Comparison of ENCODE assay signal across 8 cellular contexts in genomic region chr2:157246212-157247067, GRCh38. TPM values are rescaled to one million over a fixed set of nuclear protein-coding genes. Genes with fewer than 3 reads are reported as not detected.
A peak's percentile ranks its signal among the peaks of the same experiment; 100 is the strongest.
DNase-seq lines count a peak whose midpoint lies in the region; ATAC-seq, FAIRE-seq and TF ChIP-seq lines count a peak whose summit lies in the region.

No MANE protein-coding gene starts in this region.

- H3K9me3 Mint-ChIP-seq in astrocyte (ENCODE audit: unreplicated experiment) (no peaks in the 10 kb centered on the region), endothelial cell (ENCODE audit: unreplicated experiment) (no peaks in the 10 kb centered on the region)

- H3K27ac ChIP-seq in astrocyte (ENCODE audit: low read depth, low read length) = peak overlapping the region; percentile 97

- peak; percentile 92 for FAIRE-seq in astrocyte (lab: Jason Lieb, UNC)

- H3K4me3 Mint-ChIP-seq in astrocyte (ENCODE audit: unreplicated experiment) (peak overlapping the region; percentile 13), endothelial cell (ENCODE audit: unreplicated experiment) (no peak overlapping the region)

- no peaks in the 10 kb centered on the region for H3K9me3 ChIP-seq in astrocyte (ENCODE audit: insufficient read depth, low read depth, low read length)

- H3K4me3 ChIP-seq in AG09309 (ENCODE audit: control insufficient read depth, low read depth, low read length) = no peak overlapping the region
- H3K4me3 ChIP-seq in astrocyte (ENCODE audit: insufficient read depth, low read depth, low read length) = peak overlapping the region; percentile 8

- H3K27me3 Mint-ChIP-seq in astrocyte (ENCODE audit: low read depth, unreplicated experiment) (no peaks in the 10 kb centered on the region), endothelial cell (ENCODE audit: unreplicated experiment) (peaks cover 1% of the 10 kb centered on the region)

- H3K9ac ChIP-seq in astrocyte (ENCODE audit: low read length) = peak overlapping the region; percentile 80

- H3K36me3 Mint-ChIP-seq in astrocyte (ENCODE audit: low read depth, unreplicated experiment) (no peaks in the 10 kb centered on the region), endothelial cell (ENCODE audit: low read depth, unreplicated experiment) (no peaks in the 10 kb centered on the region)

- peak overlapping the region; percentile 75 for H3K4me2 ChIP-seq in astrocyte (ENCODE audit: low read length)

- H3K27ac Mint-ChIP-seq in astrocyte (ENCODE audit: unreplicated experiment) (peak overlapping the region; percentile 77), endothelial cell (ENCODE audit: unreplicated experiment) (no peak overlapping the region)

- no peaks in the 10 kb centered on the region for H3K79me2 ChIP-seq in astrocyte (ENCODE audit: insufficient read depth, low read length)

- ATAC-seq in GM19372 (IDR thresholded peaks at IDR 0.05; ENCODE audit: low read depth, unreplicated experiment) (peak; percentile 93), HG03280 (IDR thresholded peaks at IDR 0.05; ENCODE audit: unreplicated experiment) (peak; percentile 99)

- H3K36me3 ChIP-seq in astrocyte (ENCODE audit: insufficient read depth, low read length) = no peaks in the 10 kb centered on the region

- no peaks in the 10 kb centered on the region for H4K20me1 ChIP-seq in astrocyte (ENCODE audit: insufficient read depth, low read length)

- peaks cover 19% of the 10 kb centered on the region for H3K4me1 ChIP-seq in astrocyte (ENCODE audit: insufficient read depth, low read length)

- DNase-seq in AG09309 (ENCODE audit: low read depth) (peak; percentile 79), astrocyte (ENCODE audit: low read depth) (peak; percentile 95), non-pigmented ciliary epithelial cell (ENCODE audit: low read depth) (peak; percentile 78), endothelial cell (ENCODE audit: low spot score) (no peak), medulla oblongata (ENCODE audit: extremely low spot score) (no peak), HuH-7.5 (ENCODE audit: low spot score) (no peak)

- H3K27me3 ChIP-seq in astrocyte (ENCODE audit: insufficient read depth, low read length) = no peaks in the 10 kb centered on the region

- peak overlapping the region; percentile 51 for H2AFZ ChIP-seq in astrocyte (ENCODE audit: low read depth, low read length)

- no peak for TF ChIP-seq CTCF in AG09309 (IDR thresholded peaks at IDR 0.05; ENCODE audit: control insufficient read depth, insufficient read depth, low read depth, low read length, missing control alignments)
- TF ChIP-seq CTCF in astrocyte (IDR thresholded peaks at IDR 0.05; ENCODE audit: insufficient read depth, low read depth, low read length) = no peak
- no peak for TF ChIP-seq CTCF in endothelial cell (IDR thresholded peaks at IDR 0.05; ENCODE audit: unreplicated experiment)

- H3K4me1 Mint-ChIP-seq in astrocyte (ENCODE audit: low read depth, unreplicated experiment) (peaks cover 13% of the 10 kb centered on the region), endothelial cell (ENCODE audit: unreplicated experiment) (no peaks in the 10 kb centered on the region)

RNA-seq across cellular contexts. Expression of gene GALNT5, which starts 11.1 kb away (rescaled TPM):
- 2.2 and 3.1 TPM in 2 replicates for total RNA-seq in astrocyte
- total RNA-seq in endothelial cell (ENCODE audit: unreplicated experiment) = 0.15 TPM

Comparison
In these comparisons a context has a peak if more than half of its experiments do, and no peak if none do; other contexts are left out.
1. DNase-seq: peak in AG09309 (single experiment), astrocyte (single experiment) and non-pigmented ciliary epithelial cell (single experiment); none in endothelial cell (single experiment), medulla oblongata (single experiment) and HuH-7.5 (single experiment).